In genomic region chr6:15352229-15352628, GRCh38 we compare ENCODE assay signal across 22 cellular contexts.
DNase-seq lines count a peak whose midpoint lies in the region; ATAC-seq and TF ChIP-seq lines count a peak whose summit lies in the region.
"Had no signal": no experiment of that assay in that cellular context is flagged by ENCODE, and none has a peak within 500 bp of the region (broad histone marks: within the 10 kb centered on the region; RNA-seq: fewer than 3 reads in every experiment).

No MANE protein-coding gene starts in this region.

- H3K36me3 ChIP-seq in neutrophil (no peaks in the 10 kb centered on the region), hepatocyte (replicated peaks; ENCODE audit: insufficient read depth, low read depth) (no peaks in the 10 kb centered on the region)
- H3K36me3 ChIP-seq: cardiac muscle cell, right lobe of liver, stomach, transverse colon had no signal

- H3K4me1 ChIP-seq in neutrophil (ENCODE audit: control insufficient read depth in 1 of 2, insufficient read depth in 1 of 2, low read depth in 1 of 2, low read length in 1 of 2), result peaks cover 61 to 77% of the 10 kb centered on the region in 2 experiments
- no peaks in the 10 kb centered on the region for H3K4me1 ChIP-seq in hepatocyte (ENCODE audit: insufficient read depth)
- H3K4me1 ChIP-seq: right lobe of liver had no signal

- H3K79me2 ChIP-seq in hepatocyte, result peaks cover 89% of the 10 kb centered on the region

- H3K27ac Mint-ChIP-seq in T-helper 2 cell treated with Interferon-gamma antibody and Interleukin-4, amounts not matched to agents 5 μg/mL and 100 μg/mL, for 36 hours, result peak overlapping the region; percentile 17
- H3K27ac Mint-ChIP-seq in chondrocyte (ENCODE audit: unreplicated experiment), result peak overlapping the region; percentile 2
- H3K27ac Mint-ChIP-seq: activated naive CD8-positive, alpha-beta T cell had no signal

- no peaks in the 10 kb centered on the region for H3K27me3 Mint-ChIP-seq in T-helper 2 cell treated with Interferon-gamma antibody and Interleukin-4, amounts not matched to agents 5 μg/mL and 100 μg/mL, for 36 hours (ENCODE audit: low read depth)
- H3K27me3 Mint-ChIP-seq in chondrocyte (ENCODE audit: low read depth), result no peaks in the 10 kb centered on the region
- H3K27me3 Mint-ChIP-seq: activated naive CD8-positive, alpha-beta T cell; T-cell had no signal

- no peaks in the 10 kb centered on the region for H3K9me2 ChIP-seq in hepatocyte (replicated peaks; ENCODE audit: insufficient read depth)

- DNase-seq in T-helper 2 cell treated with Interferon-gamma antibody and Interleukin-4, amounts not matched to agents 5 μg/mL and 100 μg/mL, for 36 hours (ENCODE audit: low spot score), result no peak
- no peak for DNase-seq in T-helper 2 cell
- DNase-seq in chondrocyte (ENCODE audit: low spot score), result no peak
- DNase-seq in hepatocyte (ENCODE audit: low spot score), result no peak
- DNase-seq in HUDEP-2 (lab: John Stamatoyannopoulos, UW; ENCODE audit: unreplicated experiment in 76 of 76), result no peak
- DNase-seq: activated CD4-positive, alpha-beta T cell treated with anti-CD3 and anti-CD28 coated beads for 4 hours; NCI-H1417 treated with DMSO at 0.1 percent for 48 hours; NCI-H524; nephron progenitor cell; NK-92 treated with Interleukin-12 subunit alpha and Interleukin-12 subunit beta, amount 100 ng/mL, for 24 hours; right lobe of liver; stimulated activated CD4-positive, alpha-beta T cell treated with anti-CD3 and anti-CD28 coated beads, Interleukin-15, amount 100 ng/mL, for 24 hours; stomach; T-cell; transverse colon had no signal

- peak; percentile 55 for ATAC-seq in HG02610 (IDR thresholded peaks at IDR 0.05; ENCODE audit: unreplicated experiment)
- ATAC-seq in GM21717 (IDR thresholded peaks at IDR 0.05; ENCODE audit: unreplicated experiment), result no peak
- ATAC-seq: T-cell had no signal

- H3K36me3 Mint-ChIP-seq in T-helper 2 cell treated with Interferon-gamma antibody and Interleukin-4, amounts not matched to agents 5 μg/mL and 100 μg/mL, for 36 hours (ENCODE audit: low read depth), result peaks cover 9% of the 10 kb centered on the region
- no peaks in the 10 kb centered on the region for H3K36me3 Mint-ChIP-seq in chondrocyte (ENCODE audit: low read depth)

- peaks cover 29% of the 10 kb centered on the region for H3K4me1 Mint-ChIP-seq in T-helper 2 cell treated with Interferon-gamma antibody and Interleukin-4, amounts not matched to agents 5 μg/mL and 100 μg/mL, for 36 hours (ENCODE audit: low read depth)
- peaks cover 33% of the 10 kb centered on the region for H3K4me1 Mint-ChIP-seq in chondrocyte (ENCODE audit: low read depth)

- H3K27me3 ChIP-seq in neutrophil (no peaks in the 10 kb centered on the region), hepatocyte (no peaks in the 10 kb centered on the region)
- H3K27me3 ChIP-seq: cardiac muscle cell, right lobe of liver, stomach, transverse colon had no signal

- 81% methylated on average over 4 of the region's 4 CpGs for WGBS in hepatocyte (ENCODE audit: low lambda C conversion rate, missing lambda C conversion rate)

- H2AFZ ChIP-seq in hepatocyte, result no peak overlapping the region

- TF ChIP-seq CTCF in chondrocyte (IDR thresholded peaks at IDR 0.05), result no peak
- TF ChIP-seq CTCF in neutrophil (IDR thresholded peaks at IDR 0.05), result no peak
- no peak for TF ChIP-seq CTCF in hepatocyte (IDR thresholded peaks at IDR 0.05; ENCODE audit: poor library complexity)

- H4K20me1 ChIP-seq in hepatocyte (ENCODE audit: insufficient read depth, poor library complexity, severe bottlenecking), result peaks cover 5% of the 10 kb centered on the region

- no peak overlapping the region for H3K4me3 Mint-ChIP-seq in T-helper 2 cell treated with Interferon-gamma antibody and Interleukin-4, amounts not matched to agents 5 μg/mL and 100 μg/mL, for 36 hours
- H3K4me3 Mint-ChIP-seq in chondrocyte (ENCODE audit: unreplicated experiment), result no peak overlapping the region
- H3K4me3 Mint-ChIP-seq: activated naive CD8-positive, alpha-beta T cell; nephron progenitor cell; T-cell had no signal

- no peaks in the 10 kb centered on the region for H3K9me3 ChIP-seq in neutrophil
- no peaks in the 10 kb centered on the region for H3K9me3 ChIP-seq in hepatocyte (ENCODE audit: low read depth)
- H3K9me3 ChIP-seq: right lobe of liver, stomach, transverse colon had no signal

- H3K9me3 Mint-ChIP-seq in T-helper 2 cell treated with Interferon-gamma antibody and Interleukin-4, amounts not matched to agents 5 μg/mL and 100 μg/mL, for 36 hours, result no peaks in the 10 kb centered on the region
- no peaks in the 10 kb centered on the region for H3K9me3 Mint-ChIP-seq in chondrocyte (ENCODE audit: low read depth)
- H3K9me3 Mint-ChIP-seq: nephron progenitor cell, T-cell had no signal

- H3K4me3 ChIP-seq in neutrophil (ENCODE audit: low read depth in 1 of 2, low read length in 1 of 2), result no peak overlapping the region
- H3K4me3 ChIP-seq in hepatocyte, result no peak overlapping the region
- H3K4me3 ChIP-seq: cardiac muscle cell, right lobe of liver, stomach, transverse colon had no signal

- H3K27ac ChIP-seq in neutrophil (peak overlapping the region; percentile 39), hepatocyte (no peak overlapping the region)
- H3K27ac ChIP-seq: 22Rv1, cardiac muscle cell, KMS-11, right lobe of liver, stomach, transverse colon had no signal

- no peak overlapping the region for H3K4me2 ChIP-seq in hepatocyte
- H3K4me2 ChIP-seq: KMS-11 had no signal
